ENCODE assay signal across 11 cellular contexts in genomic region chr14:49960453-49960852, GRCh38.
A peak's percentile ranks its signal among the peaks of the same experiment; 100 is the strongest.
DNase-seq lines count a peak whose midpoint lies in the region; ATAC-seq and TF ChIP-seq lines count a peak whose summit lies in the region.
"Had no signal": no experiment of that assay in that cellular context is flagged by ENCODE, and none has a peak within 500 bp of the region (broad histone marks: within the 10 kb centered on the region; RNA-seq: fewer than 3 reads in every experiment).

No MANE protein-coding gene starts in this region.

- DNase-seq in activated CD4-positive, alpha-beta T cell treated with anti-CD3 and anti-CD28 coated beads, Interleukin-2, amount 10 ng/mL, durations not matched to agents 7 days and 5 days, result no peak
- no peak for DNase-seq in activated CD4-positive, alpha-beta T cell treated with anti-CD3 and anti-CD28 coated beads for 36 hours
- DNase-seq in MM.1S (no peak), amniotic epithelial cell (ENCODE audit: low read depth) (peak; percentile 29), GM10266 (ENCODE audit: extremely low spot score) (no peak), HuH-7.5 (ENCODE audit: low spot score) (no peak)
- DNase-seq in stimulated activated naive B cell treated with anti-CD40 and anti-IgM and Interleukin-4, amounts not matched to agents 10 μg/mL and 1 μg/mL and 100 μg/mL, for 72 hours, result no peak
- DNase-seq: activated CD8-positive, alpha-beta memory T cell treated with anti-CD3 and anti-CD28 coated beads, Interleukin-2, amount 10 ng/mL, durations not matched to agents 7 days and 5 days; NCI-H226 had no signal

- H4K20me1 ChIP-seq in MM.1S (ENCODE audit: insufficient read depth, low read length), result no peaks in the 10 kb centered on the region

- no peak for TF ChIP-seq CTCF in MM.1S (IDR thresholded peaks at IDR 0.05; ENCODE audit: low read length)
- TF ChIP-seq CTCF in GM10266 (IDR thresholded peaks at IDR 0.05; ENCODE audit: control insufficient read depth, insufficient read depth, low read depth, missing control alignments), result no peak

- no peak overlapping the region for H3K9ac ChIP-seq in MM.1S (ENCODE audit: low read length)

- H3K4me3 Mint-ChIP-seq in activated CD4-positive, alpha-beta T cell treated with anti-CD3 and anti-CD28 coated beads, Interleukin-2, amount 10 ng/mL, durations not matched to agents 7 days and 5 days, result no peak overlapping the region
- no peak overlapping the region for H3K4me3 Mint-ChIP-seq in activated CD4-positive, alpha-beta T cell treated with anti-CD3 and anti-CD28 coated beads for 36 hours
- H3K4me3 Mint-ChIP-seq in stimulated activated naive B cell treated with anti-CD40 and anti-IgM and Interleukin-4, amounts not matched to agents 10 μg/mL and 1 μg/mL and 100 μg/mL, for 72 hours, result peak overlapping the region in 1 of 2 donors; percentile 69
- H3K4me3 Mint-ChIP-seq: activated CD8-positive, alpha-beta memory T cell treated with anti-CD3 and anti-CD28 coated beads, Interleukin-2, amount 10 ng/mL, durations not matched to agents 7 days and 5 days had no signal

- H3K9me3 ChIP-seq in MM.1S (replicated peaks; ENCODE audit: insufficient read depth, low read length), result no peaks in the 10 kb centered on the region
- H3K9me3 ChIP-seq: esophagus muscularis mucosa had no signal

- no peak for ATAC-seq in activated CD4-positive, alpha-beta T cell treated with anti-CD3 and anti-CD28 coated beads for 36 hours
- ATAC-seq in stimulated activated naive B cell treated with anti-CD40 and anti-IgM and Interleukin-4, amounts not matched to agents 10 μg/mL and 1 μg/mL and 100 μg/mL, for 72 hours (replicated peaks), result peak; percentile 12 to 15
- ATAC-seq in GM18520 (IDR thresholded peaks at IDR 0.05; ENCODE audit: unreplicated experiment), result no peak
- ATAC-seq: activated CD8-positive, alpha-beta memory T cell treated with anti-CD3 and anti-CD28 coated beads, Interleukin-2, amount 10 ng/mL, durations not matched to agents 7 days and 5 days had no signal

- no peaks in the 10 kb centered on the region for H3K9me3 Mint-ChIP-seq in activated CD4-positive, alpha-beta T cell treated with anti-CD3 and anti-CD28 coated beads, Interleukin-2, amount 10 ng/mL, durations not matched to agents 7 days and 5 days
- no peaks in the 10 kb centered on the region for H3K9me3 Mint-ChIP-seq in activated CD4-positive, alpha-beta T cell treated with anti-CD3 and anti-CD28 coated beads for 36 hours (ENCODE audit: low read depth)
- H3K9me3 Mint-ChIP-seq in stimulated activated naive B cell treated with anti-CD40 and anti-IgM and Interleukin-4, amounts not matched to agents 10 μg/mL and 1 μg/mL and 100 μg/mL, for 72 hours, result peaks cover 0 to 3% of the 10 kb centered on the region in 2 donors

- POLR2A ChIA-PET in activated CD4-positive, alpha-beta T cell treated with anti-CD3 and anti-CD28 coated beads, Interleukin-2, amount 10 ng/mL, durations not matched to agents 7 days and 5 days (lab: Charles Lee), result no interaction called here
- POLR2A ChIA-PET in activated CD4-positive, alpha-beta T cell treated with anti-CD3 and anti-CD28 coated beads for 36 hours (lab: Charles Lee), result no interaction called here

- H3K27ac Mint-ChIP-seq in activated CD4-positive, alpha-beta T cell treated with anti-CD3 and anti-CD28 coated beads, Interleukin-2, amount 10 ng/mL, durations not matched to agents 7 days and 5 days, result peak overlapping the region; percentile 57
- no peak overlapping the region for H3K27ac Mint-ChIP-seq in activated CD4-positive, alpha-beta T cell treated with anti-CD3 and anti-CD28 coated beads for 36 hours
- H3K27ac Mint-ChIP-seq in stimulated activated naive B cell treated with anti-CD40 and anti-IgM and Interleukin-4, amounts not matched to agents 10 μg/mL and 1 μg/mL and 100 μg/mL, for 72 hours, result peak overlapping the region; percentile 83
- H3K27ac Mint-ChIP-seq: activated CD8-positive, alpha-beta memory T cell treated with anti-CD3 and anti-CD28 coated beads, Interleukin-2, amount 10 ng/mL, durations not matched to agents 7 days and 5 days had no signal

- H3K36me3 ChIP-seq in MM.1S (replicated peaks; ENCODE audit: insufficient read depth, low read length), result no peaks in the 10 kb centered on the region
- H3K36me3 ChIP-seq: esophagus muscularis mucosa had no signal

- intact Hi-C loops in activated CD4-positive, alpha-beta T cell treated with anti-CD3 and anti-CD28 coated beads for 36 hours (cut with DNase I, micrococcal nuclease), result no loop called here

- no peak overlapping the region for H2AFZ ChIP-seq in MM.1S (ENCODE audit: low read length)

- no peak overlapping the region for H3K4me3 ChIP-seq in MM.1S (ENCODE audit: low read length)
- H3K4me3 ChIP-seq: esophagus muscularis mucosa had no signal

- no peaks in the 10 kb centered on the region for H3K9me2 ChIP-seq in MM.1S (replicated peaks; ENCODE audit: insufficient read depth, low read length)

- CTCF ChIA-PET in activated CD4-positive, alpha-beta T cell treated with anti-CD3 and anti-CD28 coated beads, Interleukin-2, amount 10 ng/mL, durations not matched to agents 7 days and 5 days (lab: Charles Lee), result interaction anchor here (1.2 to 1.6 kb wide), 2 partner anchors 12 to 81 kb away, joined by 3 to 4 read pairs; no protein-coding TSS in a partner anchor
- CTCF ChIA-PET in activated CD4-positive, alpha-beta T cell treated with anti-CD3 and anti-CD28 coated beads for 36 hours (lab: Charles Lee), result interaction anchor here (3.0 kb wide), 1 partner anchor 11 kb away, joined by 12 read pairs; no protein-coding TSS in a partner anchor

- H3F3A ChIP-seq in MM.1S (ENCODE audit: insufficient read depth, low read length), result no peaks in the 10 kb centered on the region

- no peaks in the 10 kb centered on the region for H3K79me2 ChIP-seq in MM.1S (ENCODE audit: low read length)

- no peaks in the 10 kb centered on the region for H3K36me3 Mint-ChIP-seq in activated CD4-positive, alpha-beta T cell treated with anti-CD3 and anti-CD28 coated beads, Interleukin-2, amount 10 ng/mL, durations not matched to agents 7 days and 5 days (ENCODE audit: low read depth)
- no peaks in the 10 kb centered on the region for H3K36me3 Mint-ChIP-seq in activated CD4-positive, alpha-beta T cell treated with anti-CD3 and anti-CD28 coated beads for 36 hours (ENCODE audit: low read depth)
- peaks cover 3 to 4% of the 10 kb centered on the region in 2 donors for H3K36me3 Mint-ChIP-seq in stimulated activated naive B cell treated with anti-CD40 and anti-IgM and Interleukin-4, amounts not matched to agents 10 μg/mL and 1 μg/mL and 100 μg/mL, for 72 hours

- H3K27ac ChIP-seq in MM.1S (ENCODE audit: low read length), result peak overlapping the region; percentile 25; the same call in 1 of the 2 replicates
- H3K27ac ChIP-seq: esophagus muscularis mucosa had no signal

- no peak overlapping the region; the same call in 1 of the 2 replicates for H3K4me2 ChIP-seq in MM.1S (ENCODE audit: low read depth, low read length)

- H3K27me3 ChIP-seq in MM.1S (replicated peaks; ENCODE audit: insufficient read depth, low read length), result no peaks in the 10 kb centered on the region
- H3K27me3 ChIP-seq: esophagus muscularis mucosa had no signal

- no peaks in the 10 kb centered on the region for H3K27me3 Mint-ChIP-seq in activated CD4-positive, alpha-beta T cell treated with anti-CD3 and anti-CD28 coated beads, Interleukin-2, amount 10 ng/mL, durations not matched to agents 7 days and 5 days
- no peaks in the 10 kb centered on the region for H3K27me3 Mint-ChIP-seq in activated CD4-positive, alpha-beta T cell treated with anti-CD3 and anti-CD28 coated beads for 36 hours
- H3K27me3 Mint-ChIP-seq in stimulated activated naive B cell treated with anti-CD40 and anti-IgM and Interleukin-4, amounts not matched to agents 10 μg/mL and 1 μg/mL and 100 μg/mL, for 72 hours, result no peaks in the 10 kb centered on the region
- H3K27me3 Mint-ChIP-seq: activated CD8-positive, alpha-beta memory T cell treated with anti-CD3 and anti-CD28 coated beads, Interleukin-2, amount 10 ng/mL, durations not matched to agents 7 days and 5 days had no signal

- peaks cover 42% of the 10 kb centered on the region for H3K4me1 Mint-ChIP-seq in activated CD4-positive, alpha-beta T cell treated with anti-CD3 and anti-CD28 coated beads, Interleukin-2, amount 10 ng/mL, durations not matched to agents 7 days and 5 days
- H3K4me1 Mint-ChIP-seq in activated CD4-positive, alpha-beta T cell treated with anti-CD3 and anti-CD28 coated beads for 36 hours, result peaks cover 44% of the 10 kb centered on the region
- peaks cover 31 to 68% of the 10 kb centered on the region in 2 donors for H3K4me1 Mint-ChIP-seq in stimulated activated naive B cell treated with anti-CD40 and anti-IgM and Interleukin-4, amounts not matched to agents 10 μg/mL and 1 μg/mL and 100 μg/mL, for 72 hours

- H3K4me1 ChIP-seq in MM.1S (ENCODE audit: low read length), result no peaks in the 10 kb centered on the region
- H3K4me1 ChIP-seq: esophagus muscularis mucosa had no signal

Comparison
In these comparisons a context has a peak if more than half of its experiments do, and no peak if none do; other contexts are left out.
1. ATAC-seq: peak in stimulated activated naive B cell treated with anti-CD40 and anti-IgM and Interleukin-4, amounts not matched to agents 10 μg/mL and 1 μg/mL and 100 μg/mL, for 72 hours (2 of 2); none in activated CD4-positive, alpha-beta T cell treated with anti-CD3 and anti-CD28 coated beads for 36 hours (single experiment) and GM18520 (single experiment).